Comparison of ENCODE assay signal across 28 cellular contexts in the genomic region with DNA sequence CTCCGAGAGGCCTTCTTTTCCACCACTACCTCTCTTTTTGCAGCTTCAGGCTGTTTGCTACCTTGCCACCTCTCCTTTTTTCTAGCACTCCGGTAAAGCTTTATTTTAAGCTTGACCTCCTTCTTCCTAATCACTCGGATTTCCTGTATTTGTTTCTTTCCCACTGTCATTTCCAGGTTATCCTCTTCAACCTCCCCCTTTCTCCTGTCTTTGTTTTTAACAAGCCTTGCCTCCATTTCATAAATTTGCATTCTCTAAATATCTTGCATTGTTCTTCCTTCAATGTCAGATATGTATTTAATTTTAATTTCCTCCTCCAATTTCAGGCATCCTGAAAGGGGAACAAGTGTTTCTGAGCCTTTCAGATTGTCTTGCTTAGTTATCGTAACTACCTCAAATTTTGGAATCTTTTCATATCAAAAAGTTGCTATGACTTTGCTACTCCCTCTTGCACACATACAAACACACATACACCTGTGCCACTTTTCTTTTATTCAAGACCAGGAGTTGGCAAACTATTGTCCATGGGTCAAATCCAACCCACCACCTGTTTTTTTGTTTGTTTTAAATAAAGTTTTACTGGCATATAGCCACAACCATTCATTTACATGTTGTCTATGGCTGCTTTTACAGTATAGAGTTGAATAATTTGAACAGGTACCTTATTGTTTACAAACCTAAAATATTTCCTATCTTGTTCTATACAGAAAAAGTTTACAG. TPM values are rescaled to one million over a fixed set of nuclear protein-coding genes. Genes with fewer than 3 reads are reported as not detected.
A peak's percentile ranks its signal among the peaks of the same experiment; 100 is the strongest.
DNase-seq lines count a peak whose midpoint lies in the region; ATAC-seq, FAIRE-seq and TF ChIP-seq lines count a peak whose summit lies in the region.
"Had no signal": no experiment of that assay in that cellular context is flagged by ENCODE, and none has a peak within 500 bp of the region (broad histone marks: within the 10 kb centered on the region; RNA-seq: fewer than 3 reads in every experiment).

No MANE protein-coding gene starts in this region.

- H3K9me1 ChIP-seq in endothelial cell of umbilical vein (replicated peaks; ENCODE audit: control insufficient read depth, extremely low read depth, insufficient read depth, low read length): no peaks in the 10 kb centered on the region

- no peaks in the 10 kb centered on the region for H3K27me3 Mint-ChIP-seq in mesothelial cell of epicardium (ENCODE audit: low read depth)
- H3K27me3 Mint-ChIP-seq in CD8-positive, alpha-beta T cell (ENCODE audit: low read depth): peaks cover 15% of the 10 kb centered on the region
- H3K27me3 Mint-ChIP-seq: activated CD4-positive, alpha-beta memory T cell treated with anti-CD3 and anti-CD28 coated beads for 36 hours had no signal

- H3K4me3 Mint-ChIP-seq in mesothelial cell of epicardium: no peak overlapping the region
- no peak overlapping the region for H3K4me3 Mint-ChIP-seq in CD8-positive, alpha-beta T cell
- H3K4me3 Mint-ChIP-seq: activated CD4-positive, alpha-beta memory T cell treated with anti-CD3 and anti-CD28 coated beads for 36 hours; activated naive CD8-positive, alpha-beta T cell treated with anti-CD3 and anti-CD28 coated beads, Interleukin-2, amount 50 U/mL, for 24 hours; activated T-cell treated with anti-CD3 and anti-CD28 coated beads, Interleukin-2, amount 50 U/mL, for 72 hours; CD4-positive, alpha-beta T cell; central memory CD8-positive, alpha-beta T cell; natural killer cell treated with Interleukin-12 subunit alpha and Interleukin-12 subunit beta and Interleukin-15 and Interleukin-18, amount 100 ng/mL, for 72 hours; T-helper 2 cell treated with Interferon-gamma antibody and Interleukin-4, amounts not matched to agents 5 μg/mL and 100 μg/mL, for 36 hours had no signal

- no peaks in the 10 kb centered on the region for H3K79me2 ChIP-seq in HepG2 (ENCODE audit: insufficient read depth, low read length)
- H3K79me2 ChIP-seq in endothelial cell of umbilical vein (ENCODE audit: control insufficient read depth, insufficient read depth, low read length): peaks cover 54% of the 10 kb centered on the region

- no peak for FAIRE-seq in HepG2 (lab: Jason Lieb, UNC)
- no peak for FAIRE-seq in endothelial cell of umbilical vein (lab: Jason Lieb, UNC)
- FAIRE-seq: D721Med, kidney had no signal

- no peak for TF ChIP-seq POLR2A in HepG2 (IDR thresholded peaks at IDR 0.05; ENCODE audit: insufficient read depth in 1 of 2, low read depth in 2 of 2, low read length in 2 of 2)
- TF ChIP-seq POLR2A in endothelial cell of umbilical vein (IDR thresholded peaks at IDR 0.05; ENCODE audit: low read depth, low read length): no peak

- H3K9ac ChIP-seq in liver (ENCODE audit: low read depth in 1 of 2, low read length in 2 of 2) (no peak overlapping the region), HepG2 (ENCODE audit: insufficient read depth, low read depth, low read length) (no peak overlapping the region), endothelial cell of umbilical vein (replicated peaks; ENCODE audit: extremely low read depth, insufficient read depth, low read length) (peak overlapping the region; percentile 41)

- WGBS in liver: 64% methylated on average over 4 of the region's 4 CpGs
- 15% methylated on average over 4 of the region's 4 CpGs for WGBS in HepG2 (ENCODE audit: low lambda C conversion rate)

- H3K4me1 ChIP-seq in liver (ENCODE audit: control insufficient read depth in 4 of 4, insufficient read depth in 4 of 4, low read length in 3 of 4): no peaks in the 10 kb centered on the region
- no peaks in the 10 kb centered on the region for H3K4me1 ChIP-seq in HepG2 (ENCODE audit: insufficient read depth, low read length)
- H3K4me1 ChIP-seq in endothelial cell of umbilical vein (ENCODE audit: control insufficient read depth, extremely low read depth, insufficient read depth, low read length): peaks cover 57% of the 10 kb centered on the region
- no peaks in the 10 kb centered on the region for H3K4me1 ChIP-seq in CD8-positive, alpha-beta T cell (ENCODE audit: insufficient read depth, low read length)

- CTCF ChIA-PET in HepG2 (lab: Yijun Ruan, JAX; ENCODE audit: low intra/inter-chr PET ratio, low total read pairs) (no interaction called here), endothelial cell of umbilical vein (lab: Charles Lee) (interaction anchor here (1.3 kb wide), 2 partner anchors 49 to 52 kb away, joined by 3 read pairs; no protein-coding TSS in a partner anchor)
- CTCF ChIA-PET in CD8-positive, alpha-beta T cell (lab: Charles Lee): no interaction called here

- H3K4me2 ChIP-seq in HepG2 (ENCODE audit: low read depth, low read length) (no peak overlapping the region), endothelial cell of umbilical vein (ENCODE audit: insufficient read depth, low read length) (peak overlapping the region; percentile 73)
- H3K4me2 ChIP-seq: smooth muscle cell had no signal

- no peak for ATAC-seq in HepG2
- ATAC-seq in CD8-positive, alpha-beta T cell: no peak
- ATAC-seq: activated naive CD8-positive, alpha-beta T cell treated with anti-CD3 and anti-CD28 coated beads, Interleukin-2, amount 50 U/mL, for 24 hours; activated T-cell treated with anti-CD3 and anti-CD28 coated beads, Interleukin-2, amount 50 U/mL, for 72 hours; mucosa of descending colon; natural killer cell treated with Interleukin-12 subunit alpha and Interleukin-12 subunit beta and Interleukin-15 and Interleukin-18, amount 100 ng/mL, for 72 hours had no signal

- no peak overlapping the region for H2AFZ ChIP-seq in HepG2 (ENCODE audit: low read length)
- H2AFZ ChIP-seq in endothelial cell of umbilical vein (ENCODE audit: low read depth, low read length): no peak overlapping the region

- peaks cover 35% of the 10 kb centered on the region for H3K4me1 Mint-ChIP-seq in mesothelial cell of epicardium
- no peaks in the 10 kb centered on the region for H3K4me1 Mint-ChIP-seq in CD8-positive, alpha-beta T cell (ENCODE audit: low read depth)
- H3K4me1 Mint-ChIP-seq: activated naive CD8-positive, alpha-beta T cell treated with anti-CD3 and anti-CD28 coated beads, Interleukin-2, amount 50 U/mL, for 24 hours; central memory CD8-positive, alpha-beta T cell had no signal

- H3K4me3 ChIP-seq in liver (ENCODE audit: low read depth in 1 of 3, low read length in 3 of 3) (no peak overlapping the region), HepG2 (replicated peaks in 1 of 3; ENCODE audit: insufficient read depth in 1 of 3, low read depth in 2 of 3, low read length in 3 of 3) (no peak overlapping the region), endothelial cell of umbilical vein (replicated peaks in 1 of 3; ENCODE audit: insufficient read depth in 1 of 3, low read depth in 1 of 3, low read length in 3 of 3) (no peak overlapping the region)
- no peak overlapping the region for H3K4me3 ChIP-seq in CD8-positive, alpha-beta T cell (ENCODE audit: low read depth, low read length)
- H3K4me3 ChIP-seq: lung, mucosa of descending colon, smooth muscle cell, testis had no signal

- no TSS peak for BruUV-seq in HepG2 (replicated peaks; lab: Mats Ljungman, UMichigan)
- BruUV-seq in endothelial cell of umbilical vein (replicated peaks; lab: Mats Ljungman, UMichigan): no TSS peak

- dilution Hi-C loops in endothelial cell of umbilical vein (cut with MboI; ENCODE audit: extremely low pct_ligation_motif_present, low sequenced_read_pairs): no loop called here

- H4K20me1 ChIP-seq in HepG2 (ENCODE audit: insufficient read depth, low read length) (no peaks in the 10 kb centered on the region), endothelial cell of umbilical vein (replicated peaks; ENCODE audit: control insufficient read depth, extremely low read depth, insufficient read depth, low read length) (no peaks in the 10 kb centered on the region)

- H3K36me3 Mint-ChIP-seq in mesothelial cell of epicardium: no peaks in the 10 kb centered on the region
- H3K36me3 Mint-ChIP-seq in CD8-positive, alpha-beta T cell: no peaks in the 10 kb centered on the region
- H3K36me3 Mint-ChIP-seq: activated CD4-positive, alpha-beta memory T cell treated with anti-CD3 and anti-CD28 coated beads for 36 hours; natural killer cell treated with Interleukin-12 subunit alpha and Interleukin-12 subunit beta and Interleukin-15 and Interleukin-18, amount 100 ng/mL, for 72 hours had no signal

- TF ChIP-seq EP300 in HepG2 (IDR thresholded peaks at IDR 0.05; ENCODE audit: low read depth in 2 of 2, low read length in 2 of 2) (no peak), HepG2 (CRISPR knock-in tag; IDR thresholded peaks at IDR 0.05; ENCODE audit: borderline replicate concordance) (no peak)

- H3K27ac Mint-ChIP-seq in mesothelial cell of epicardium: peak overlapping the region; percentile 18
- H3K27ac Mint-ChIP-seq in CD8-positive, alpha-beta T cell: no peak overlapping the region
- H3K27ac Mint-ChIP-seq: activated CD4-positive, alpha-beta memory T cell treated with anti-CD3 and anti-CD28 coated beads for 36 hours; activated naive CD8-positive, alpha-beta T cell treated with anti-CD3 and anti-CD28 coated beads, Interleukin-2, amount 50 U/mL, for 24 hours; activated T-cell treated with anti-CD3 and anti-CD28 coated beads, Interleukin-2, amount 50 U/mL, for 72 hours; CD4-positive, alpha-beta T cell; natural killer cell treated with Interleukin-12 subunit alpha and Interleukin-12 subunit beta and Interleukin-15 and Interleukin-18, amount 100 ng/mL, for 72 hours; T-helper 2 cell treated with Interferon-gamma antibody and Interleukin-4, amounts not matched to agents 5 μg/mL and 100 μg/mL, for 36 hours had no signal

- TF ChIP-seq CTCF in liver (IDR thresholded peaks at IDR 0.05; ENCODE audit: low read depth, low read length, missing input control): no peak
- TF ChIP-seq CTCF in HepG2 (CRISPR knock-in tag; IDR thresholded peaks at IDR 0.05): no peak
- no peak for TF ChIP-seq CTCF in endothelial cell of umbilical vein (IDR thresholded peaks at IDR 0.05; ENCODE audit: extremely low read depth in 1 of 2, insufficient read depth in 1 of 2, low read depth in 1 of 2, low read length in 2 of 2)
- TF ChIP-seq CTCF in mesothelial cell of epicardium (IDR thresholded peaks at IDR 0.05; ENCODE audit: unreplicated experiment): no peak
- TF ChIP-seq CTCF in CD8-positive, alpha-beta T cell (IDR thresholded peaks at IDR 0.05): no peak

- no peak for TF ChIP-seq RAD21 in liver (IDR thresholded peaks at IDR 0.05)
- no peak for TF ChIP-seq RAD21 in HepG2 (CRISPR knock-in tag; IDR thresholded peaks at IDR 0.05)

- H3K9me3 Mint-ChIP-seq in mesothelial cell of epicardium: peaks cover 7% of the 10 kb centered on the region
- no peaks in the 10 kb centered on the region for H3K9me3 Mint-ChIP-seq in CD8-positive, alpha-beta T cell
- H3K9me3 Mint-ChIP-seq: CD4-positive, alpha-beta T cell; central memory CD8-positive, alpha-beta T cell; natural killer cell treated with Interleukin-12 subunit alpha and Interleukin-12 subunit beta and Interleukin-15 and Interleukin-18, amount 100 ng/mL, for 72 hours; T-helper 2 cell treated with Interferon-gamma antibody and Interleukin-4, amounts not matched to agents 5 μg/mL and 100 μg/mL, for 36 hours had no signal

- no peaks in the 10 kb centered on the region for H3K36me3 ChIP-seq in liver (ENCODE audit: control insufficient read depth in 4 of 4, insufficient read depth in 3 of 4, low read depth in 1 of 4, low read length in 3 of 4)
- no peaks in the 10 kb centered on the region for H3K36me3 ChIP-seq in HepG2 (replicated peaks in 1 of 2; ENCODE audit: control insufficient read depth in 1 of 2, insufficient read depth in 2 of 2, low read length in 2 of 2)
- H3K36me3 ChIP-seq in endothelial cell of umbilical vein (ENCODE audit: control insufficient read depth in 2 of 2, extremely low read depth in 1 of 2, insufficient read depth in 2 of 2, low read length in 2 of 2): no peaks in the 10 kb centered on the region
- no peaks in the 10 kb centered on the region for H3K36me3 ChIP-seq in CD8-positive, alpha-beta T cell (ENCODE audit: insufficient read depth, low read length)

- intact Hi-C loops in HepG2 (cut with micrococcal nuclease; ENCODE audit: unreplicated experiment) (no loop called here), endothelial cell of umbilical vein (cut with micrococcal nuclease) (loop anchor here (10.0 kb wide), 1 partner anchor 898 kb away; a partner anchor contains a TSS)
- intact Hi-C loops in CD8-positive, alpha-beta T cell (cut with DNase I, micrococcal nuclease): no loop called here

- H3K9me3 ChIP-seq in liver (ENCODE audit: control insufficient read depth in 4 of 4, low read length in 3 of 4): no peaks in the 10 kb centered on the region
- H3K9me3 ChIP-seq in HepG2 (ENCODE audit: low read length): no peaks in the 10 kb centered on the region
- H3K9me3 ChIP-seq in endothelial cell of umbilical vein (replicated peaks; ENCODE audit: control insufficient read depth, insufficient read depth, low read length): no peaks in the 10 kb centered on the region
- H3K9me3 ChIP-seq in CD8-positive, alpha-beta T cell (ENCODE audit: low read length): no peaks in the 10 kb centered on the region
- H3K9me3 ChIP-seq: mucosa of descending colon, testis had no signal

- H3K27ac ChIP-seq in liver (ENCODE audit: low read depth in 1 of 2, low read length in 2 of 2) (peak overlapping the region in 1 of 2 donors; percentile 18), HepG2 (ENCODE audit: extremely low read length, insufficient read depth, low read length) (no peak overlapping the region), endothelial cell of umbilical vein (ENCODE audit: insufficient read depth, low read depth, low read length) (peak overlapping the region; percentile 68)
- no peak overlapping the region for H3K27ac ChIP-seq in CD8-positive, alpha-beta T cell (ENCODE audit: low read depth, low read length)
- H3K27ac ChIP-seq: testis had no signal

- in situ Hi-C loops in HepG2 (cut with HindIII; ENCODE audit: extremely low pct_ligation_motif_present, low pct_unique_long_range_greater_than_20kb): no loop called here

- DNase-seq in HepG2 (ENCODE audit: low spot score): no peak
- DNase-seq in endothelial cell of umbilical vein (ENCODE audit: low read depth, low spot score): peak; percentile 77
- DNase-seq in mesothelial cell of epicardium (ENCODE audit: low spot score in 2 of 2, unreplicated experiment in 2 of 2): no peak
- DNase-seq in CD8-positive, alpha-beta T cell: no peak
- DNase-seq in HuH-7.5 (ENCODE audit: low spot score): no peak
- no peak for DNase-seq in NCI-H146 (lab: John Stamatoyannopoulos, UW)
- no peak for DNase-seq in epidermal melanocyte (ENCODE audit: insufficient read length, low spot score)
- DNase-seq: activated CD4-positive, alpha-beta memory T cell treated with anti-CD3 and anti-CD28 coated beads for 36 hours; activated CD4-positive, alpha-beta T cell treated with anti-CD3 and anti-CD28 coated beads for 1 hour; activated naive CD4-positive, alpha-beta T cell; activated naive CD8-positive, alpha-beta T cell treated with anti-CD3 and anti-CD28 coated beads, Interleukin-2, amount 50 U/mL, for 24 hours; activated T-cell treated with anti-CD3 and anti-CD28 coated beads, Interleukin-2, amount 50 U/mL, for 72 hours; CD4-positive, alpha-beta T cell; KBM-7; kidney; mucosa of descending colon; NCI-H1092; NCI-H226; stimulated activated CD4-positive, alpha-beta T cell treated with anti-CD3 and anti-CD28 coated beads, Interleukin-1b, Interleukin-23, amount 100 ng/mL, for 48 hours; stimulated activated naive CD4-positive, alpha-beta T cell treated with Interleukin-2 at 50 U/mL for 16 hours; testis had no signal

- H3K27me3 ChIP-seq in liver (ENCODE audit: control insufficient read depth in 4 of 4, insufficient read depth in 4 of 4, low read length in 3 of 4): peaks cover 0 to 2% (median under 1%) of the 10 kb centered on the region in 4 donors
- H3K27me3 ChIP-seq in HepG2 (ENCODE audit: control insufficient read depth in 1 of 2, insufficient read depth in 2 of 2, low read length in 2 of 2): no peaks in the 10 kb centered on the region; a peak in 1 of 5 replicates
- H3K27me3 ChIP-seq in endothelial cell of umbilical vein (ENCODE audit: control insufficient read depth in 2 of 2, insufficient read depth in 2 of 2, low read length in 2 of 2): no peaks in the 10 kb centered on the region
- H3K27me3 ChIP-seq in CD8-positive, alpha-beta T cell (ENCODE audit: insufficient read depth, low read length): no peaks in the 10 kb centered on the region
- H3K27me3 ChIP-seq: testis had no signal

- POLR2A ChIA-PET in HepG2 (lab: Yijun Ruan, JAX) (no interaction called here), endothelial cell of umbilical vein (lab: Charles Lee) (no interaction called here)
- POLR2A ChIA-PET in CD8-positive, alpha-beta T cell (lab: Charles Lee): no interaction called here

RNA-seq across cellular contexts. Expression of a gene that starts 22.7 kb away (rescaled TPM):
- total RNA-seq in liver (1 to 10 TPM; 2.1 to 3.6 TPM), HepG2 (2016; rRNA removed; fragmentation: Illumina TruSeq; extraction: Trizol) (0.15 TPM in 1 of 2 replicates, not detected in the other), endothelial cell of umbilical vein (142 and 146 TPM in 2 replicates), mesothelial cell of epicardium (161 to 169 TPM (median 165 TPM) in 3 replicates)
- polyA plus RNA-seq in liver (1 to 10 TPM in 1 of 2 donors, under 1 TPM in 1; 0.35 to 1.3 TPM), HepG2 (2011; rRNA removed) (0.03 and 0.08 TPM in 2 replicates), endothelial cell of umbilical vein (80.3 and 81.6 TPM in 2 replicates)
- not detected in 2 replicates for total RNA-seq in HepG2 (2016; cell fraction: cytosol; rRNA removed; fragmentation: Illumina TruSeq; extraction: Trizol; ENCODE audit: low read depth)
- total RNA-seq in HepG2 (2016; cell fraction: insoluble cytoplasmic fraction; rRNA removed; fragmentation: Illumina TruSeq; extraction: Trizol): 0.03 and 0.13 TPM in 2 replicates
- not detected in 2 replicates for total RNA-seq in HepG2 (2016; cell fraction: membrane; rRNA removed; fragmentation: Illumina TruSeq; extraction: Trizol)
- total RNA-seq in HepG2 (2016; cell fraction: nucleus; rRNA removed; fragmentation: Illumina TruSeq; extraction: Trizol): not detected in 2 replicates
- 0.01 TPM in 1 of 2 replicates, not detected in the other for polyA plus RNA-seq in HepG2 (2011; cell fraction: cytosol; rRNA removed)
- polyA plus RNA-seq in HepG2 (2011; cell fraction: nucleus; rRNA removed): 0.03 and 0.16 TPM in 2 replicates
- not detected in 2 replicates for polyA plus RNA-seq in HepG2 (2012)
- not detected in 2 replicates for polyA plus RNA-seq in HepG2 (2016; cell fraction: cytosol; fragmentation: Illumina TruSeq; extraction: Trizol; ENCODE audit: low read depth)
- polyA plus RNA-seq in HepG2 (2016; cell fraction: insoluble cytoplasmic fraction; fragmentation: Illumina TruSeq; extraction: Trizol; ENCODE audit: low read depth): 0.04 TPM in 1 of 2 replicates, not detected in the other
- polyA plus RNA-seq in HepG2 (2016; cell fraction: membrane; fragmentation: Illumina TruSeq; extraction: Trizol; ENCODE audit: low read depth): 0.07 TPM in 1 of 2 replicates, not detected in the other
- polyA plus RNA-seq in HepG2 (2016; cell fraction: nucleus; fragmentation: Illumina TruSeq; extraction: Trizol; ENCODE audit: insufficient read depth, low read depth): not detected in 2 replicates
- 2.1 TPM in 1 of 2 replicates, not detected in the other for polyA minus RNA-seq in HepG2 (2011; rRNA and poly(A)+ RNA removed; ENCODE audit: low replicate concordance)
- not detected in 2 replicates for polyA minus RNA-seq in HepG2 (2011; cell fraction: cytosol; rRNA and poly(A)+ RNA removed)
- 0.12 and 0.26 TPM in 2 replicates for polyA minus RNA-seq in HepG2 (2011; cell fraction: nucleus; rRNA and poly(A)+ RNA removed)
- 88.1 and 93.4 TPM in 2 replicates for polyA plus RNA-seq in endothelial cell of umbilical vein (2011; cell fraction: cytosol; rRNA removed)
- 165 and 213 TPM in 2 replicates for polyA plus RNA-seq in endothelial cell of umbilical vein (2011; cell fraction: nucleus; rRNA removed)
- 70.9 and 78.2 TPM in 2 replicates for polyA plus RNA-seq in endothelial cell of umbilical vein (2012)
- 154 and 180 TPM in 2 replicates for polyA minus RNA-seq in endothelial cell of umbilical vein
- polyA minus RNA-seq in endothelial cell of umbilical vein (2011; cell fraction: cytosol; rRNA and poly(A)+ RNA removed): not detected
- 111 and 158 TPM in 2 replicates for polyA minus RNA-seq in endothelial cell of umbilical vein (2011; cell fraction: nucleus; rRNA and poly(A)+ RNA removed)
- not detected for total RNA-seq in CD8-positive, alpha-beta T cell
- total RNA-seq: activated CD4-positive, alpha-beta memory T cell treated with anti-CD3 and anti-CD28 coated beads for 36 hours; CD4-positive, alpha-beta T cell had no signal

Comparison
In these comparisons a context has a peak if more than half of its experiments do, and no peak if none do; other contexts are left out.
1. RNA of a gene that starts 22.7 kb away (total RNA-seq): 161 to 169 TPM in mesothelial cell of epicardium and 142 to 146 TPM in endothelial cell of umbilical vein; 2.1 to 3.6 TPM in liver, 0.03 to 0.15 TPM in HepG2 and not detected in CD8-positive, alpha-beta T cell; every median in the first group is over 10 times any median in the second.